In the genomic region with DNA sequence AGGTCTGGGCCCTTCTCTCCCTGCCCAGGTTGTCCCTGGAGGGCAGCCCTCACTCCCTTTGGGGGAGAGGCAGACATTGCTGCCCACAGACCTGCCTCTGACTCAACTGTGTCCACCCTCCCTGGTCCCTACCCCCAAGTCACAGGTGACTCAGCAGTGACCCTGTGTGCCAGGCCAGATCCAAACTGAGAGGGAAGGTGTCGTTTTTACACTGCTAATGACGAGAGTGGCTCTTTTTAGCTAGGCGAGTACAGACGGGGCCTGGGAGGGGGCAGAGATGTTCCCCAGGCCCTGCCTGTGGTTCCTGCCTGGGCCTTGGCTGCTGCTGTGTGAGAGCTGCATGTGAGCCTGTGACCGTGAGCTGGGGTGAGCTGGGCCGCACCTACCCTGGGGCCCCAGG, we compare ENCODE assay signal across 7 cellular contexts.
A peak's percentile ranks its signal among the peaks of the same experiment; 100 is the strongest.
DNase-seq lines count a peak whose midpoint lies in the region; ATAC-seq and TF ChIP-seq lines count a peak whose summit lies in the region.
"Not testable (repeated sequence)": the region's sequence is repeated elsewhere in the genome, so short reads cannot be mapped to it uniquely, and the experiment has no call there.

No MANE protein-coding gene starts in this region.

- peaks cover 16% of the 10 kb centered on the region for H3K36me3 Mint-ChIP-seq in activated CD4-positive, alpha-beta memory T cell treated with anti-CD3 and anti-CD28 coated beads for 36 hours
- H3K36me3 Mint-ChIP-seq in activated T-helper 17 cell treated with anti-CD3 and anti-CD28 coated beads, Interleukin-2, amount 50 U/mL, for 72 hours (ENCODE audit: low read depth): peaks cover 56% of the 10 kb centered on the region
- H3K36me3 Mint-ChIP-seq in stimulated activated naive CD8-positive, alpha-beta T cell treated with anti-CD3 and anti-CD28 coated beads, Interleukin-15, Interleukin-2, amounts not matched to agents 100 ng/mL and 50 ng/mL, for 24 hours (ENCODE audit: low read depth): not testable (repeated sequence)

- H3K4me3 ChIP-seq in heart left ventricle, gastrocnemius medialis: not testable (repeated sequence)

- H3K27ac Mint-ChIP-seq in activated CD4-positive, alpha-beta memory T cell treated with anti-CD3 and anti-CD28 coated beads for 36 hours: peak overlapping the region; percentile 42
- H3K27ac Mint-ChIP-seq in activated T-helper 17 cell treated with anti-CD3 and anti-CD28 coated beads, Interleukin-2, amount 50 U/mL, for 72 hours: peak overlapping the region; percentile 59
- peak overlapping the region; percentile 34 for H3K27ac Mint-ChIP-seq in stimulated activated naive CD8-positive, alpha-beta T cell treated with anti-CD3 and anti-CD28 coated beads, Interleukin-15, Interleukin-2, amounts not matched to agents 100 ng/mL and 50 ng/mL, for 24 hours

- not testable (repeated sequence) for H3K9me3 Mint-ChIP-seq in activated CD4-positive, alpha-beta memory T cell treated with anti-CD3 and anti-CD28 coated beads for 36 hours; activated T-helper 17 cell treated with anti-CD3 and anti-CD28 coated beads, Interleukin-2, amount 50 U/mL, for 72 hours; stimulated activated naive CD8-positive, alpha-beta T cell treated with anti-CD3 and anti-CD28 coated beads, Interleukin-15, Interleukin-2, amounts not matched to agents 100 ng/mL and 50 ng/mL, for 24 hours

- H3K27me3 Mint-ChIP-seq in activated CD4-positive, alpha-beta memory T cell treated with anti-CD3 and anti-CD28 coated beads for 36 hours; activated T-helper 17 cell treated with anti-CD3 and anti-CD28 coated beads, Interleukin-2, amount 50 U/mL, for 72 hours; stimulated activated naive CD8-positive, alpha-beta T cell treated with anti-CD3 and anti-CD28 coated beads, Interleukin-15, Interleukin-2, amounts not matched to agents 100 ng/mL and 50 ng/mL, for 24 hours: not testable (repeated sequence)

- not testable (repeated sequence) for H3K4me3 Mint-ChIP-seq in activated CD4-positive, alpha-beta memory T cell treated with anti-CD3 and anti-CD28 coated beads for 36 hours; activated T-helper 17 cell treated with anti-CD3 and anti-CD28 coated beads, Interleukin-2, amount 50 U/mL, for 72 hours; stimulated activated naive CD8-positive, alpha-beta T cell treated with anti-CD3 and anti-CD28 coated beads, Interleukin-15, Interleukin-2, amounts not matched to agents 100 ng/mL and 50 ng/mL, for 24 hours

- H3K4me1 ChIP-seq in heart left ventricle (peaks cover 0 to 20% (median 7%) of the 10 kb centered on the region in 12 donors), gastrocnemius medialis (peaks cover 37 to 49% of the 10 kb centered on the region in 2 donors)

- 64 to 82% methylated on average over 4 of the region's 6 CpGs; no CpG with 5 or more reads in 2 of the 4 donors for WGBS in heart left ventricle, 4 donors

- H3K27ac ChIP-seq in RWPE1 (peak overlapping the region; percentile 40), heart left ventricle (peak overlapping the region in 5 of 12 donors; percentile 28 to 65 (median 52)), gastrocnemius medialis (peak overlapping the region; percentile 85 to 87 (median 85))

- not testable (repeated sequence) for DNase-seq in RWPE1 (ENCODE audit: low spot score); activated CD4-positive, alpha-beta memory T cell treated with anti-CD3 and anti-CD28 coated beads for 36 hours
- DNase-seq in heart left ventricle (peak in 1 of 5 donors; percentile 20), posterior vena cava (ENCODE audit: low spot score) (peak; percentile 26), gastrocnemius medialis (peak in 1 of 2 donors; percentile 74)

- CTCF ChIA-PET in RWPE1 (lab: Yijun Ruan, JAX); activated CD4-positive, alpha-beta memory T cell treated with anti-CD3 and anti-CD28 coated beads for 36 hours (lab: Charles Lee): not testable (repeated sequence)

- not testable (repeated sequence) for TF ChIP-seq CTCF in RWPE1 (conservative IDR thresholded peaks at IDR 0.05; ENCODE audit: low read depth); heart left ventricle (IDR thresholded peaks at IDR 0.05); gastrocnemius medialis (IDR thresholded peaks at IDR 0.05 in 4 of 5, conservative IDR thresholded peaks at IDR 0.05 in 1 of 5)

- in situ Hi-C loops in gastrocnemius medialis (cut with MboI; ENCODE audit: low sequenced_read_pairs in 4 of 4): not testable (repeated sequence)

- H3K9me3 ChIP-seq in heart left ventricle, gastrocnemius medialis: not testable (repeated sequence)

- not testable (repeated sequence) for H3K27me3 ChIP-seq in heart left ventricle, gastrocnemius medialis

- intact Hi-C loops in activated CD4-positive, alpha-beta memory T cell treated with anti-CD3 and anti-CD28 coated beads for 36 hours (cut with micrococcal nuclease); heart left ventricle (cut with DNase I); posterior vena cava (cut with DNase I): not testable (repeated sequence)
- intact Hi-C loops in gastrocnemius medialis (cut with DNase I; ENCODE audit: low total_unique reads): loop anchor here (10.0 kb wide), 1 partner anchor 64 kb away; a partner anchor contains a TSS

- not testable (repeated sequence) for TF ChIP-seq POLR2A in heart left ventricle (IDR thresholded peaks at IDR 0.05); gastrocnemius medialis (IDR thresholded peaks at IDR 0.05)

- peaks cover 0 to 51% (median 39%) of the 10 kb centered on the region in 9 donors for H3K36me3 ChIP-seq in heart left ventricle
- not testable (repeated sequence) for H3K36me3 ChIP-seq in gastrocnemius medialis

- H3K4me1 Mint-ChIP-seq in activated CD4-positive, alpha-beta memory T cell treated with anti-CD3 and anti-CD28 coated beads for 36 hours (ENCODE audit: low read depth): peaks cover 23% of the 10 kb centered on the region
- H3K4me1 Mint-ChIP-seq in activated T-helper 17 cell treated with anti-CD3 and anti-CD28 coated beads, Interleukin-2, amount 50 U/mL, for 72 hours: not testable (repeated sequence)
- H3K4me1 Mint-ChIP-seq in stimulated activated naive CD8-positive, alpha-beta T cell treated with anti-CD3 and anti-CD28 coated beads, Interleukin-15, Interleukin-2, amounts not matched to agents 100 ng/mL and 50 ng/mL, for 24 hours (ENCODE audit: low read depth): peaks cover 27% of the 10 kb centered on the region

- not testable (repeated sequence) for ATAC-seq in activated T-helper 17 cell treated with anti-CD3 and anti-CD28 coated beads, Interleukin-2, amount 50 U/mL, for 72 hours (replicated peaks)
- ATAC-seq in heart left ventricle: peak in 3 of 4 donors; percentile 1 to 47 (median 27)
- peak; percentile 55 to 67 for ATAC-seq in gastrocnemius medialis

- POLR2A ChIA-PET in RWPE1 (lab: Yijun Ruan, JAX; ENCODE audit: low non-redundant PET): interaction anchor here (0.6 kb wide), 1 partner anchor 77 kb away, joined by 3 read pairs; no protein-coding TSS in a partner anchor
- POLR2A ChIA-PET in activated CD4-positive, alpha-beta memory T cell treated with anti-CD3 and anti-CD28 coated beads for 36 hours (lab: Charles Lee): not testable (repeated sequence)
